1 cellular context compared by ENCODE assay signal in the genomic region with DNA sequence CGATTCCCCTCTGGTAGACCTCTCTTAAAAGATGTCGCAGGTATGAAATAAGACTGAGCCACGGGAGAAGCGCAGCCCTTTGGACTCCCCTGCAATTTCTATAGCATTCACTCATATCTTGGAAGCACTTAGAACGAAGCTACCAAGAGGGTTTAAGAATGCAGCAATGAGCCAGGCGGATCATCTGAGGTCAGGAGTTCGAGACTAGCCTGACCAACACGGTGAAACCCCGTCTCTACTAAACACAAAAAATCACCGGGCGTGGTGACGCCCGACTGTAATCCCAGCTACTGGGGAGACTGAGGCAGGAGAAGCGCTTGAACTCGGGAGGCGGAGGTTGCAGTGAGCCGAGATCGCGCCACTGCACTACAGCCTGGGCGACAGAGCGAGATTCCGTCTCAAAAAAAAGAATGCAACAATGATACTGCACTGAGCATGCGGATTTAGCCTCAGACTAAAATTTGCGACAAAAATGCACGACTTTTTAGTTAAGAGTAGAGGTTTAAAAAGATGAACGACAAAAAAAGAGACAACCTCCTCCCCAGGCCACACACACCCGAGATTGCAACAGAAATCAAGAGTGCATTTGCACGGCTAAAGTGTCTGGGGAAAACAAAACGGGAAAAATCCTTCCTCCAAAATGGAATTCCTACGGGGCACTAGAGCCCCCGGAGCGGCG.
TF ChIP-seq lines count a peak whose summit lies in the region.

No MANE protein-coding gene starts in this region.

TF ChIP-seq in K562, 482 proteins besides CTCF, POLR2A, EP300 and RAD21 (continued from another document):
- TF ChIP-seq CHD7 (IDR thresholded peaks at IDR 0.05; ENCODE audit: low read depth, low read length): no peak
- no peak for TF ChIP-seq NCOR1 (IDR thresholded peaks at IDR 0.05)
- TF ChIP-seq ZNF12 (CRISPR knock-in tag; IDR thresholded peaks at IDR 0.05): 0 out of 2 replicates have a peak, but pooled peaks have one; percentile 15
- no peak for TF ChIP-seq ZNF184 (CRISPR knock-in tag; IDR thresholded peaks at IDR 0.05)
- no peak for TF ChIP-seq TAF7 (tag; IDR thresholded peaks at IDR 0.05)
- no peak for TF ChIP-seq RREB1 (CRISPR knock-in tag; IDR thresholded peaks at IDR 0.05)
- no peak for TF ChIP-seq ZC3H8 (IDR thresholded peaks at IDR 0.05)
- peak; percentile 77; the same call in 1 of the 2 replicates for TF ChIP-seq ADNP (tag; IDR thresholded peaks at IDR 0.05)
